ENCODE assay signal across 17 cellular contexts in genomic region chr16:30357085-30357714, GRCh38. TPM values are rescaled to one million over a fixed set of nuclear protein-coding genes. Genes with fewer than 3 reads are reported as not detected.
DNase-seq lines count a peak whose midpoint lies in the region; ATAC-seq, FAIRE-seq and TF ChIP-seq lines count a peak whose summit lies in the region.
"Had no signal": no experiment of that assay in that cellular context is flagged by ENCODE, and none has a peak within 500 bp of the region (broad histone marks: within the 10 kb centered on the region; RNA-seq: fewer than 3 reads in every experiment).

No MANE protein-coding gene starts in this region.

- peaks cover 65% of the 10 kb centered on the region for H3K36me3 Mint-ChIP-seq in activated T-helper 2 cell treated with anti-CD3 and anti-CD28 coated beads, Interferon-gamma antibody, Interleukin-2, Interleukin-4, amounts not matched to agents 10 μg/mL and 5 μg/mL and 100 μg/mL, durations not matched to agents 14 hours and 24 hours and 36 hours (ENCODE audit: low read depth)

- H3K27me3 Mint-ChIP-seq in activated T-helper 2 cell treated with anti-CD3 and anti-CD28 coated beads, Interferon-gamma antibody, Interleukin-2, Interleukin-4, amounts not matched to agents 10 μg/mL and 5 μg/mL and 100 μg/mL, durations not matched to agents 14 hours and 24 hours and 36 hours (ENCODE audit: low read depth) = no peaks in the 10 kb centered on the region
- H3K27me3 Mint-ChIP-seq: memory B cell had no signal

- CTCF ChIA-PET in A549 (lab: Yijun Ruan, JAX) (interaction anchor here (1.2 to 2.7 kb wide), 5 partner anchors 10 to 52 kb away, joined by 4 to 10 read pairs (median 6); no protein-coding TSS in a partner anchor), GM10248 (lab: Yijun Ruan, JAX) (interaction anchor here (0.9 to 3.4 kb wide), 4 partner anchors 8 to 73 kb away, joined by 4 to 14 read pairs (median 7); partner anchors contain the start of gene DCTPP1)

- peak overlapping the region; percentile 62 for H3K27ac Mint-ChIP-seq in activated T-helper 2 cell treated with anti-CD3 and anti-CD28 coated beads, Interferon-gamma antibody, Interleukin-2, Interleukin-4, amounts not matched to agents 10 μg/mL and 5 μg/mL and 100 μg/mL, durations not matched to agents 14 hours and 24 hours and 36 hours

- no peak overlapping the region for H2AK5ac ChIP-seq in mesenchymal stem cell (ENCODE audit: low read length, severe bottlenecking)

- peaks cover 45% of the 10 kb centered on the region for H3K79me1 ChIP-seq in mesenchymal stem cell (replicated peaks; ENCODE audit: low read length, poor library complexity, severe bottlenecking)

- no peak overlapping the region for H3K18ac ChIP-seq in mesenchymal stem cell (ENCODE audit: low read depth in 1 of 2, low read length in 2 of 2)

- no peak for FAIRE-seq in A549 (lab: Jason Lieb, UNC)

- H3K36me3 ChIP-seq in DOHH2 (ENCODE audit: control insufficient read depth, low read length) (peaks cover 72% of the 10 kb centered on the region), mesenchymal stem cell (ENCODE audit: control insufficient read depth in 1 of 2, insufficient read depth in 2 of 2, low read depth in 1 of 2, low read length in 2 of 2) (peaks cover 58 to 66% of the 10 kb centered on the region in 2 experiments)

- peak overlapping the region; percentile 11 for H3K9ac ChIP-seq in mesenchymal stem cell (ENCODE audit: low read length)
- H3K9ac ChIP-seq: KMS-11 had no signal

- H4K91ac ChIP-seq in mesenchymal stem cell (ENCODE audit: low read length) = no peak overlapping the region

- H2BK5ac ChIP-seq in mesenchymal stem cell (ENCODE audit: low read depth, low read length, poor library complexity, severe bottlenecking) = no peak overlapping the region

- intact Hi-C loops in activated T-helper 2 cell treated with anti-CD3 and anti-CD28 coated beads, Interferon-gamma antibody, Interleukin-2, Interleukin-4, amounts not matched to agents 10 μg/mL and 5 μg/mL and 100 μg/mL, durations not matched to agents 14 hours and 24 hours and 36 hours (cut with micrococcal nuclease) = loop anchor here (10.0 kb wide), 2 partner anchors 48 to 292 kb away; partner anchors contain the start of genes ALDOA and ZNF771

- H3K79me2 ChIP-seq in DOHH2 (ENCODE audit: control insufficient read depth, low read length) = peaks cover 76% of the 10 kb centered on the region

- no peak for DNase-seq in A549 (ENCODE audit: low read depth in 1 of 2, low spot score in 1 of 2)
- DNase-seq in activated T-helper 2 cell treated with anti-CD3 and anti-CD28 coated beads, Interferon-gamma antibody, Interleukin-2, Interleukin-4, amounts not matched to agents 10 μg/mL and 5 μg/mL and 100 μg/mL, durations not matched to agents 14 hours and 24 hours and 36 hours (ENCODE audit: low spot score) = no peak
- DNase-seq in mesenchymal stem cell = no peak
- no peak for DNase-seq in NCI-H2029 treated with DMSO at 0.1 percent for 48 hours (lab: John Stamatoyannopoulos, UW)
- DNase-seq in NCI-H146 (lab: John Stamatoyannopoulos, UW) = no peak
- DNase-seq in GM10248 (ENCODE audit: extremely low spot score) = no peak
- DNase-seq in NCI-H146 treated with DMSO at 0.1 percent for 48 hours (lab: John Stamatoyannopoulos, UW; ENCODE audit: unreplicated experiment) = no peak
- DNase-seq: activated effector memory CD4-positive, alpha-beta T cell treated with Interleukin-2 at 50 U/mL for 16 hours; dermis blood vessel endothelial cell; H7; PC-3 had no signal

- H2BK12ac ChIP-seq in mesenchymal stem cell (ENCODE audit: low read length in 2 of 2) = no peak overlapping the region

- H3K23ac ChIP-seq in mesenchymal stem cell (ENCODE audit: low read length in 2 of 2) = no peak overlapping the region

- no peak for ATAC-seq in A549
- ATAC-seq: heart left ventricle, PC-3 had no signal

- H3K9me3 ChIP-seq in A549 (no peaks in the 10 kb centered on the region), DOHH2 (ENCODE audit: control insufficient read depth, insufficient read depth, low read length) (no peaks in the 10 kb centered on the region), mesenchymal stem cell (ENCODE audit: control insufficient read depth, low read length) (no peaks in the 10 kb centered on the region)
- H3K9me3 ChIP-seq: heart left ventricle, upper lobe of left lung had no signal

- H3K9me2 ChIP-seq in DOHH2 (replicated peaks; ENCODE audit: control insufficient read depth, low read length) = no peaks in the 10 kb centered on the region

- no peak overlapping the region for H3K14ac ChIP-seq in mesenchymal stem cell (ENCODE audit: low read length in 2 of 2)

- no peak overlapping the region for H3K4me3 Mint-ChIP-seq in activated T-helper 2 cell treated with anti-CD3 and anti-CD28 coated beads, Interferon-gamma antibody, Interleukin-2, Interleukin-4, amounts not matched to agents 10 μg/mL and 5 μg/mL and 100 μg/mL, durations not matched to agents 14 hours and 24 hours and 36 hours (ENCODE audit: low read depth)
- H3K4me3 Mint-ChIP-seq: memory B cell had no signal

- POLR2A ChIA-PET in A549 (lab: Yijun Ruan, JAX) = interaction anchor here (0.6 to 2.3 kb wide), 2 partner anchors 14 to 292 kb away, joined by 3 to 8 read pairs; partner anchors contain the start of gene ALDOA
- POLR2A ChIA-PET in GM10248 (lab: Yijun Ruan, JAX) = interaction anchor here (0.6 to 2.4 kb wide), 3 partner anchors 13 to 38 kb away, joined by 3 to 11 read pairs (median 3); partner anchors contain the start of gene TBC1D10B

- TF ChIP-seq EP300 in A549 (IDR thresholded peaks at IDR 0.05) = no peak

- no peak overlapping the region for H2BK15ac ChIP-seq in mesenchymal stem cell (ENCODE audit: low read depth, poor library complexity, severe bottlenecking)

- no peaks in the 10 kb centered on the region for H4K20me1 ChIP-seq in DOHH2 (ENCODE audit: control insufficient read depth, insufficient read depth, low read depth, low read length)

- H3K27ac ChIP-seq in A549 (peak overlapping the region in 1 of 2 experiments; percentile 96; a peak in 3 of 6 replicates), DOHH2 (ENCODE audit: low read depth, low read length) (no peak overlapping the region), mesenchymal stem cell (ENCODE audit: low read length, poor library complexity, severe bottlenecking) (no peak overlapping the region)

- no peak overlapping the region for H4K8ac ChIP-seq in mesenchymal stem cell (ENCODE audit: low read length)

- no peak for TF ChIP-seq RAD21 in A549 (conservative IDR thresholded peaks at IDR 0.05 in 1 of 2, IDR thresholded peaks at IDR 0.05 in 1 of 2)

- no peak for TF ChIP-seq POLR2A in A549 (IDR thresholded peaks at IDR 0.05; ENCODE audit: low read length)

- H3K4me2 ChIP-seq in A549 (peak overlapping the region; percentile 72), DOHH2 (ENCODE audit: low read length) (peak overlapping the region; percentile 86), mesenchymal stem cell (ENCODE audit: low read length, poor library complexity, severe bottlenecking) (no peak overlapping the region)

- no peaks in the 10 kb centered on the region for H3K27me3 ChIP-seq in DOHH2 (ENCODE audit: control insufficient read depth, low read length)
- no peaks in the 10 kb centered on the region for H3K27me3 ChIP-seq in mesenchymal stem cell (ENCODE audit: control insufficient read depth in 1 of 2, insufficient read depth in 1 of 2, low read length in 2 of 2)
- H3K27me3 ChIP-seq: heart left ventricle, upper lobe of left lung had no signal

- no peaks in the 10 kb centered on the region for H3K9me3 Mint-ChIP-seq in activated T-helper 2 cell treated with anti-CD3 and anti-CD28 coated beads, Interferon-gamma antibody, Interleukin-2, Interleukin-4, amounts not matched to agents 10 μg/mL and 5 μg/mL and 100 μg/mL, durations not matched to agents 14 hours and 24 hours and 36 hours
- H3K9me3 Mint-ChIP-seq: memory B cell had no signal

- H3F3A ChIP-seq in DOHH2 (ENCODE audit: control insufficient read depth, insufficient read depth) = 0 out of 2 replicates have a peak, but pooled peaks cover 3% of the 10 kb centered on the region

- H2AFZ ChIP-seq in mesenchymal stem cell (ENCODE audit: low read depth, low read length) = no peak overlapping the region

- WGBS in A549 (ENCODE audit: missing lambda C conversion rate) = 61% methylated on average over 5 of the region's 5 CpGs
- WGBS in mesenchymal stem cell = 96% methylated on average over 3 of the region's 5 CpGs

- TF ChIP-seq CTCF in A549 (IDR thresholded peaks at IDR 0.05) = no peak
- TF ChIP-seq CTCF in DOHH2 (IDR thresholded peaks at IDR 0.05; ENCODE audit: low read depth, low read length, poor library complexity, severe bottlenecking) = no peak
- no peak for TF ChIP-seq CTCF in GM10248 (IDR thresholded peaks at IDR 0.05; ENCODE audit: control extremely low read depth, extremely low read depth, low read depth, missing control alignments)

- no peak overlapping the region for H3K4ac ChIP-seq in mesenchymal stem cell (ENCODE audit: low read depth in 1 of 2, low read length in 2 of 2)

- H3K4me1 Mint-ChIP-seq in activated T-helper 2 cell treated with anti-CD3 and anti-CD28 coated beads, Interferon-gamma antibody, Interleukin-2, Interleukin-4, amounts not matched to agents 10 μg/mL and 5 μg/mL and 100 μg/mL, durations not matched to agents 14 hours and 24 hours and 36 hours (ENCODE audit: low read depth) = peaks cover 26% of the 10 kb centered on the region

- H3K4me1 ChIP-seq in A549 (peaks cover 40% of the 10 kb centered on the region), DOHH2 (ENCODE audit: control insufficient read depth, low read length) (peaks cover 44% of the 10 kb centered on the region), mesenchymal stem cell (ENCODE audit: control insufficient read depth, insufficient read depth, low read depth, low read length) (peaks cover 35% of the 10 kb centered on the region)

- H2BK120ac ChIP-seq in mesenchymal stem cell (ENCODE audit: low read depth, low read length) = no peak overlapping the region

- H3K4me3 ChIP-seq in A549 (no peak overlapping the region), DOHH2 (ENCODE audit: low read length) (no peak overlapping the region), mesenchymal stem cell (ENCODE audit: insufficient read depth in 1 of 2, low read depth in 1 of 2, low read length in 2 of 2) (no peak overlapping the region)

RNA-seq across cellular contexts. Expression of gene CD2BP2, which starts 2.1 kb away (rescaled TPM):
- polyA plus RNA-seq in A549 (2011; rRNA removed) (33.9 and 35.6 TPM in 2 replicates), A549 (2017; fragmentation: RNase III; extraction: RNeasy Plus Mini Kit Qiagen cat#74134 plus additional on column Dnase treatment) (48.5 to 54.5 TPM (median 54.0 TPM) in 3 replicates)
- 29.0 and 31.3 TPM in 2 replicates for polyA plus RNA-seq in A549 (2012; cell fraction: cytosol; rRNA removed)
- polyA plus RNA-seq in A549 (2012; cell fraction: nucleus; rRNA removed) = 60.8 and 84.7 TPM in 2 replicates
- 29.2 and 30.8 TPM in 2 replicates for polyA minus RNA-seq in A549 (2011; rRNA and poly(A)+ RNA removed)
- total RNA-seq in activated T-helper 2 cell treated with anti-CD3 and anti-CD28 coated beads, Interferon-gamma antibody, Interleukin-2, Interleukin-4, amounts not matched to agents 10 μg/mL and 5 μg/mL and 100 μg/mL, durations not matched to agents 14 hours and 24 hours and 36 hours = 80.1 and 84.5 TPM in 2 replicates
- polyA plus RNA-seq in mesenchymal stem cell (2013, experiment 1 of 2) = 41.7 TPM
- polyA plus RNA-seq in mesenchymal stem cell (2013, experiment 2 of 2) = 43.6 TPM

RNA-seq across cellular contexts. Expression of gene TBC1D10B, which starts 13.1 kb away (rescaled TPM):
- polyA plus RNA-seq in A549 (2011; rRNA removed) = 10.9 and 12.6 TPM in 2 replicates
- polyA plus RNA-seq in A549 (2012; cell fraction: cytosol; rRNA removed) = 19.3 and 22.4 TPM in 2 replicates
- polyA plus RNA-seq in A549 (2012; cell fraction: nucleus; rRNA removed) = 35.7 and 37.3 TPM in 2 replicates
- 21.5 to 24.0 TPM (median 23.2 TPM) in 3 replicates for polyA plus RNA-seq in A549 (2017; fragmentation: RNase III; extraction: RNeasy Plus Mini Kit Qiagen cat#74134 plus additional on column Dnase treatment)
- 21.7 and 27.9 TPM in 2 replicates for polyA minus RNA-seq in A549 (2011; rRNA and poly(A)+ RNA removed)
- 63.4 and 64.4 TPM in 2 replicates for total RNA-seq in activated T-helper 2 cell treated with anti-CD3 and anti-CD28 coated beads, Interferon-gamma antibody, Interleukin-2, Interleukin-4, amounts not matched to agents 10 μg/mL and 5 μg/mL and 100 μg/mL, durations not matched to agents 14 hours and 24 hours and 36 hours
- polyA plus RNA-seq in mesenchymal stem cell (2013, experiment 1 of 2) = 23.4 TPM
- polyA plus RNA-seq in mesenchymal stem cell (2013, experiment 2 of 2) = 21.8 TPM

RNA-seq across cellular contexts. Expression of gene MYL11, which starts 17.4 kb away (rescaled TPM):
- polyA plus RNA-seq in A549 (2011; rRNA removed) = not detected in 2 replicates
- 0.38 and 0.45 TPM in 2 replicates for polyA plus RNA-seq in A549 (2012; cell fraction: cytosol; rRNA removed)
- not detected in 2 replicates for polyA plus RNA-seq in A549 (2012; cell fraction: nucleus; rRNA removed)
- polyA plus RNA-seq in A549 (2017; fragmentation: RNase III; extraction: RNeasy Plus Mini Kit Qiagen cat#74134 plus additional on column Dnase treatment) = 0.46 to 0.70 TPM (median 0.55 TPM) in 3 replicates
- not detected in 2 replicates for polyA minus RNA-seq in A549 (2011; rRNA and poly(A)+ RNA removed)
- total RNA-seq in activated T-helper 2 cell treated with anti-CD3 and anti-CD28 coated beads, Interferon-gamma antibody, Interleukin-2, Interleukin-4, amounts not matched to agents 10 μg/mL and 5 μg/mL and 100 μg/mL, durations not matched to agents 14 hours and 24 hours and 36 hours = 3.4 and 4.3 TPM in 2 replicates
- polyA plus RNA-seq in mesenchymal stem cell (2013, experiment 1 of 2) = 1.7 TPM
- polyA plus RNA-seq in mesenchymal stem cell (2013, experiment 2 of 2) = 3.1 TPM
- total RNA-seq: dermis blood vessel endothelial cell, H7, heart left ventricle, PC-3, pulmonary artery endothelial cell had no signal
- polyA plus RNA-seq: heart left ventricle had no signal

RNA-seq across cellular contexts. Expression of gene SEPTIN1, which starts 25.2 kb away (rescaled TPM):
- polyA plus RNA-seq in A549 (2011; rRNA removed) (0.13 and 0.17 TPM in 2 replicates), A549 (2017; fragmentation: RNase III; extraction: RNeasy Plus Mini Kit Qiagen cat#74134 plus additional on column Dnase treatment) (0.58 to 0.73 TPM (median 0.65 TPM) in 3 replicates)
- polyA plus RNA-seq in A549 (2012; cell fraction: cytosol; rRNA removed) = 0.75 and 0.91 TPM in 2 replicates
- 0.54 and 0.69 TPM in 2 replicates for polyA plus RNA-seq in A549 (2012; cell fraction: nucleus; rRNA removed)
- polyA minus RNA-seq in A549 (2011; rRNA and poly(A)+ RNA removed) = not detected in 2 replicates
- total RNA-seq in activated T-helper 2 cell treated with anti-CD3 and anti-CD28 coated beads, Interferon-gamma antibody, Interleukin-2, Interleukin-4, amounts not matched to agents 10 μg/mL and 5 μg/mL and 100 μg/mL, durations not matched to agents 14 hours and 24 hours and 36 hours = 169 and 173 TPM in 2 replicates
- polyA plus RNA-seq in mesenchymal stem cell (2013, experiment 1 of 2) = 1.3 TPM
- polyA plus RNA-seq in mesenchymal stem cell (2013, experiment 2 of 2) = 1.3 TPM
- total RNA-seq: dermis blood vessel endothelial cell had no signal

RNA-seq across cellular contexts. Expression of gene ZNF48, which starts 38.0 kb away (rescaled TPM):
- polyA plus RNA-seq in A549 (2011; rRNA removed) (7.0 and 9.3 TPM in 2 replicates), A549 (2017; fragmentation: RNase III; extraction: RNeasy Plus Mini Kit Qiagen cat#74134 plus additional on column Dnase treatment) (9.1 to 10.4 TPM (median 9.7 TPM) in 3 replicates)
- 8.1 and 10.4 TPM in 2 replicates for polyA plus RNA-seq in A549 (2012; cell fraction: cytosol; rRNA removed)
- polyA plus RNA-seq in A549 (2012; cell fraction: nucleus; rRNA removed) = 12.0 and 13.2 TPM in 2 replicates
- 7.2 and 9.6 TPM in 2 replicates for polyA minus RNA-seq in A549 (2011; rRNA and poly(A)+ RNA removed)
- total RNA-seq in activated T-helper 2 cell treated with anti-CD3 and anti-CD28 coated beads, Interferon-gamma antibody, Interleukin-2, Interleukin-4, amounts not matched to agents 10 μg/mL and 5 μg/mL and 100 μg/mL, durations not matched to agents 14 hours and 24 hours and 36 hours = 13.4 TPM in 2 replicates
- 6.3 TPM for polyA plus RNA-seq in mesenchymal stem cell (2013, experiment 1 of 2)
- polyA plus RNA-seq in mesenchymal stem cell (2013, experiment 2 of 2) = 5.5 TPM
